Comparison of ENCODE assay signal across 8 cellular contexts in the genomic region with DNA sequence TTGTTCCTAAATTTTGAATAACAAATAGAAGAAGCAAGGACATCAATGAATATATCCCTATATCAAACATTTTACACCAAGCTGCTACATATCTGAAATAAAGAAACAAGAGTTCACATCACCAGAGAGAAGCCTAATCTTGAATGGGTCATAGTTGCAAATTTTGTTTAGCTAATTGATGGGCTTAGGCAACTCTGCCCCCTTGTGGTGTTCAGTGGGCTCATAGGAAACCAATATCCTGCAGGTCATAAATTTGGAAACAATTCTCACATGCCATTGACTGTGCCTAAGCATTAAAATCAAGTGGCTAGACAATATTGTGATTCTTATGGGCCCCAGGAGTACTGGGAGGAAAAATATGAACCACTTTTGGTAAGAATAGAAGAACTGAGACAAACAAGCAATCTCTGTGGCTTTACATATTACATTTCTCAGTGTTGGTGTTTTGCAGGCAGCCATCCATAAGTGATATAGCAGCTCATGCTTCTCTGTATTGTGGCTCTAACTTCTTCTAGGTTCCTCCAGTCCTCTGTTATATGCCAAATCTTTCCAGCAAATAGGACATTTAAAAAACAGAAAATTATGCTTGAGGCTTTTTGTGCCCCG.
DNase-seq lines count a peak whose midpoint lies in the region; ATAC-seq, FAIRE-seq and TF ChIP-seq lines count a peak whose summit lies in the region.

No MANE protein-coding gene starts in this region.

- H3K36me3 Mint-ChIP-seq in activated naive CD4-positive, alpha-beta T cell treated with anti-CD3 and anti-CD28 coated beads for 36 hours (ENCODE audit: low read depth), result no peaks in the 10 kb centered on the region
- no peaks in the 10 kb centered on the region for H3K36me3 Mint-ChIP-seq in activated naive CD4-positive, alpha-beta T cell treated with anti-CD3 and anti-CD28 coated beads, Interleukin-2, amount 10 ng/mL, durations not matched to agents 7 days and 5 days
- no peaks in the 10 kb centered on the region for H3K36me3 Mint-ChIP-seq in stimulated activated effector memory CD8-positive, alpha-beta T cell treated with anti-CD3 and anti-CD28 coated beads, Interleukin-12 subunit alpha, Interleukin-12 subunit beta, amount 100 ng/mL, for 72 hours

- CTCF ChIA-PET in activated naive CD4-positive, alpha-beta T cell treated with anti-CD3 and anti-CD28 coated beads for 36 hours (lab: Charles Lee), result interaction anchor here (0.6 kb wide), 1 partner anchor 130 kb away, joined by 3 read pairs; no protein-coding TSS in a partner anchor
- CTCF ChIA-PET in activated naive CD4-positive, alpha-beta T cell treated with anti-CD3 and anti-CD28 coated beads, Interleukin-2, amount 10 ng/mL, durations not matched to agents 7 days and 5 days (lab: Charles Lee), result no interaction called here

- H3K4me1 Mint-ChIP-seq in activated naive CD4-positive, alpha-beta T cell treated with anti-CD3 and anti-CD28 coated beads for 36 hours (ENCODE audit: low read depth), result no peaks in the 10 kb centered on the region
- H3K4me1 Mint-ChIP-seq in activated naive CD4-positive, alpha-beta T cell treated with anti-CD3 and anti-CD28 coated beads, Interleukin-2, amount 10 ng/mL, durations not matched to agents 7 days and 5 days, result no peaks in the 10 kb centered on the region
- no peaks in the 10 kb centered on the region for H3K4me1 Mint-ChIP-seq in stimulated activated effector memory CD8-positive, alpha-beta T cell treated with anti-CD3 and anti-CD28 coated beads, Interleukin-12 subunit alpha, Interleukin-12 subunit beta, amount 100 ng/mL, for 72 hours

- H3K9me3 ChIP-seq in kidney (ENCODE audit: control insufficient read depth in 1 of 2, low read length in 2 of 2), result no peaks in the 10 kb centered on the region

- peaks cover 8% of the 10 kb centered on the region for H3K9me3 Mint-ChIP-seq in activated naive CD4-positive, alpha-beta T cell treated with anti-CD3 and anti-CD28 coated beads for 36 hours
- no peaks in the 10 kb centered on the region for H3K9me3 Mint-ChIP-seq in activated naive CD4-positive, alpha-beta T cell treated with anti-CD3 and anti-CD28 coated beads, Interleukin-2, amount 10 ng/mL, durations not matched to agents 7 days and 5 days
- peaks cover 9% of the 10 kb centered on the region for H3K9me3 Mint-ChIP-seq in stimulated activated effector memory CD8-positive, alpha-beta T cell treated with anti-CD3 and anti-CD28 coated beads, Interleukin-12 subunit alpha, Interleukin-12 subunit beta, amount 100 ng/mL, for 72 hours

- no peak overlapping the region for H3K4me3 ChIP-seq in kidney (ENCODE audit: low read length in 2 of 2)

- H3K27me3 Mint-ChIP-seq in activated naive CD4-positive, alpha-beta T cell treated with anti-CD3 and anti-CD28 coated beads for 36 hours (ENCODE audit: low read depth), result no peaks in the 10 kb centered on the region
- no peaks in the 10 kb centered on the region for H3K27me3 Mint-ChIP-seq in activated naive CD4-positive, alpha-beta T cell treated with anti-CD3 and anti-CD28 coated beads, Interleukin-2, amount 10 ng/mL, durations not matched to agents 7 days and 5 days

- no peak overlapping the region for H3K27ac Mint-ChIP-seq in activated naive CD4-positive, alpha-beta T cell treated with anti-CD3 and anti-CD28 coated beads for 36 hours
- no peak overlapping the region for H3K27ac Mint-ChIP-seq in activated naive CD4-positive, alpha-beta T cell treated with anti-CD3 and anti-CD28 coated beads, Interleukin-2, amount 10 ng/mL, durations not matched to agents 7 days and 5 days
- no peak overlapping the region for H3K27ac Mint-ChIP-seq in stimulated activated effector memory CD8-positive, alpha-beta T cell treated with anti-CD3 and anti-CD28 coated beads, Interleukin-12 subunit alpha, Interleukin-12 subunit beta, amount 100 ng/mL, for 72 hours

- H3K4me3 Mint-ChIP-seq in activated naive CD4-positive, alpha-beta T cell treated with anti-CD3 and anti-CD28 coated beads for 36 hours, result no peak overlapping the region
- H3K4me3 Mint-ChIP-seq in activated naive CD4-positive, alpha-beta T cell treated with anti-CD3 and anti-CD28 coated beads, Interleukin-2, amount 10 ng/mL, durations not matched to agents 7 days and 5 days, result no peak overlapping the region
- H3K4me3 Mint-ChIP-seq in stimulated activated effector memory CD8-positive, alpha-beta T cell treated with anti-CD3 and anti-CD28 coated beads, Interleukin-12 subunit alpha, Interleukin-12 subunit beta, amount 100 ng/mL, for 72 hours, result no peak overlapping the region

- H3K9ac ChIP-seq in kidney (ENCODE audit: low read length in 2 of 2), result no peak overlapping the region

- no peak overlapping the region for H3K27ac ChIP-seq in kidney (ENCODE audit: low read depth in 2 of 2, low read length in 2 of 2)

- intact Hi-C loops in activated naive CD4-positive, alpha-beta T cell treated with anti-CD3 and anti-CD28 coated beads for 36 hours (cut with micrococcal nuclease), result loop anchor here (1.0 to 2.0 kb wide), 2 partner anchors 1013 to 1145 kb away; no protein-coding TSS in a partner anchor
- intact Hi-C loops in kidney (cut with DNase I) (no loop called here), posterior vena cava (cut with DNase I) (no loop called here)

- peak; percentile 46 for TF ChIP-seq CTCF in kidney (IDR thresholded peaks at IDR 0.05; ENCODE audit: borderline replicate concordance, extremely low read depth, insufficient read depth)

- no peak for FAIRE-seq in kidney (lab: Jason Lieb, UNC)

- DNase-seq in activated naive CD4-positive, alpha-beta T cell treated with anti-CD3 and anti-CD28 coated beads for 36 hours, result peak; percentile 51
- DNase-seq in activated naive CD4-positive, alpha-beta T cell treated with anti-CD3 and anti-CD28 coated beads, Interleukin-2, amount 10 ng/mL, durations not matched to agents 7 days and 5 days, result no peak
- DNase-seq in NCI-H2029 treated with DMSO at 0.1 percent for 48 hours (lab: John Stamatoyannopoulos, UW) (peak; percentile 44), kidney (no peak), posterior vena cava (ENCODE audit: low spot score) (no peak)
- peak; percentile 7 to 17 for DNase-seq in activated CD4-positive, alpha-beta T cell treated with anti-CD3 and anti-CD28 coated beads, Interleukin-2, amount 50 U/mL, for 48 hours
- no peak for DNase-seq in stimulated activated effector memory CD8-positive, alpha-beta T cell treated with anti-CD3 and anti-CD28 coated beads, Interleukin-12 subunit alpha, Interleukin-12 subunit beta, amount 100 ng/mL, for 72 hours (ENCODE audit: low spot score in 2 of 2)

- H3K36me3 ChIP-seq in kidney (ENCODE audit: control insufficient read depth in 1 of 2, insufficient read depth in 2 of 2, low read length in 2 of 2), result no peaks in the 10 kb centered on the region

- H3K4me1 ChIP-seq in kidney (ENCODE audit: control insufficient read depth in 1 of 2, insufficient read depth in 1 of 2, low read depth in 1 of 2, low read length in 2 of 2), result no peaks in the 10 kb centered on the region

- peak; percentile 67 for ATAC-seq in HG02623 (IDR thresholded peaks at IDR 0.05; ENCODE audit: unreplicated experiment)
- ATAC-seq in stimulated activated effector memory CD8-positive, alpha-beta T cell treated with anti-CD3 and anti-CD28 coated beads, Interleukin-12 subunit alpha, Interleukin-12 subunit beta, amount 100 ng/mL, for 72 hours, result no peak

Comparison
In these comparisons a context has a peak if more than half of its experiments do, and no peak if none do; other contexts are left out.
1. DNase-seq: peak in activated naive CD4-positive, alpha-beta T cell treated with anti-CD3 and anti-CD28 coated beads for 36 hours (single experiment), NCI-H2029 treated with DMSO at 0.1 percent for 48 hours (single experiment) and activated CD4-positive, alpha-beta T cell treated with anti-CD3 and anti-CD28 coated beads, Interleukin-2, amount 50 U/mL, for 48 hours (2 of 2); none in activated naive CD4-positive, alpha-beta T cell treated with anti-CD3 and anti-CD28 coated beads, Interleukin-2, amount 10 ng/mL, durations not matched to agents 7 days and 5 days (single experiment), kidney (single experiment), posterior vena cava (single experiment) and stimulated activated effector memory CD8-positive, alpha-beta T cell treated with anti-CD3 and anti-CD28 coated beads, Interleukin-12 subunit alpha, Interleukin-12 subunit beta, amount 100 ng/mL, for 72 hours (0 of 2).